Comparison of ENCODE assay signal across 8 cellular contexts in the genomic region with DNA sequence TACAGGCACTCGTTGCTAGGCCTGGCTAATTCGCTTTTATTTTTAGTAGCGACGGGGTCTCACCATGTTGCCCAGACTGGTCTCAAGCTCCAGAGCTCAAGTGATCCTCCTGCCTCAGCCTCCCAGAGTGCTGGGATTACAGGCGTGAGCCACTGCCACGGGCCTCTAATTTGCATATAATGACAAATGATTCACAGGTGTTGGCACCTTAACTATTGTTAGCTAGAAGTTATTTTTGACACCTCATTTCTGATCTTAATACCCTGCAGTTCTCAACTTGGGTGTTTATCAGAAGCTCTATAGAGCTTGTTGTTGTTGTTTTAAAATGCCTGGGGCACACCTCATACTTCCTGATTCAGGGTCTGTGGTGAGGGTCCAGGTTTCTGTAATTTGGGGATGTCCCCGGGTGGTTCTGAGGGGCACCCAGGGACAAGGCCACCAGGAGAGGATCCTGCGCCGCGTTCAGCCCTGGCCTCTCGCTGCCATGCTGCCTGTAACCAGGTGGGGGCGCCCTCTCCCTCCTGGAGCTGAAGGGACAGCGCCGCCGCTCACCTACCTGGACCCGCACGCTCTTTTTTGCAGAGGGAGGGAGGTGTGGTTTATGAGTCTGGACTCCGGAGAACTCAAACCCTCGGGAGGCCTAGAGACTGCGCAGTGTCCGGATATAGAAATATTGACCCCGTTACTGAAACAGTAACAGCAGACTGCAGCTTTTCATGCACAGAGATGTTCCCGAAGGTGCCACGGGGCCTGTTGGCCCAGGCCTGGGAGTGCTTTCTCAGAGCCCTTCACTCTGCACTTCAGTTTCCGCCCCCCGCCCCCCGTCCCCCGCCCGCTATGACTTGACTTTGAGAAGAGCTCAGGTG. TPM values are rescaled to one million over a fixed set of nuclear protein-coding genes. Genes with fewer than 3 reads are reported as not detected.
DNase-seq lines count a peak whose midpoint lies in the region; ATAC-seq, FAIRE-seq and TF ChIP-seq lines count a peak whose summit lies in the region.

No MANE protein-coding gene starts in this region.

- peak; percentile 99 for TF ChIP-seq CTCF in CD8-positive, alpha-beta T cell (IDR thresholded peaks at IDR 0.05)
- TF ChIP-seq CTCF in PC-9 (conservative IDR thresholded peaks at IDR 0.05) (peak; percentile 96), fibroblast of the aortic adventitia (IDR thresholded peaks at IDR 0.05; ENCODE audit: insufficient read depth, low read length) (peak; percentile 97), neural crest cell (conservative IDR thresholded peaks at IDR 0.05) (peak; percentile 96)

- peak; percentile 70 to 90 (median 78) for DNase-seq in CD8-positive, alpha-beta T cell
- DNase-seq in HTR-8/SVneo (ENCODE audit: insufficient read length, low spot score): peak; percentile 74
- DNase-seq in PC-9: peak; percentile 51 to 86
- DNase-seq in activated T-helper 1 cell treated with anti-CD3 and anti-CD28 coated beads, Interleukin-2, amount 50 U/mL, for 16 hours (ENCODE audit: low read depth in 1 of 2, low spot score in 1 of 2): peak; percentile 64 to 74
- DNase-seq in fibroblast of the aortic adventitia (ENCODE audit: low read depth): peak; percentile 58
- DNase-seq in neural crest cell (ENCODE audit: low read depth, low spot score): peak; percentile 84

- peak; percentile 71 for FAIRE-seq in HTR-8/SVneo (lab: Jason Lieb, UNC)

- H3K9me3 Mint-ChIP-seq in CD8-positive, alpha-beta T cell: peaks cover 4% of the 10 kb centered on the region
- peaks cover 3% of the 10 kb centered on the region for H3K9me3 Mint-ChIP-seq in neural crest cell

- BruUV-seq in PC-9 (replicated peaks; lab: Mats Ljungman, UMichigan): no TSS peak

- no peaks in the 10 kb centered on the region for H3F3A ChIP-seq in PC-9 (ENCODE audit: insufficient read depth, low read depth)

- POLR2A ChIA-PET in CD8-positive, alpha-beta T cell (lab: Charles Lee): interaction anchor here (0.7 to 2.3 kb wide), 4 partner anchors 17 to 740 kb away, joined by 4 to 8 read pairs (median 4); no protein-coding TSS in a partner anchor
- POLR2A ChIA-PET in PC-9 (lab: Charles Lee; ENCODE audit: unreplicated experiment): interaction anchor here (0.6 kb wide), 2 partner anchors 350 to 371 kb away, joined by 3 read pairs; no protein-coding TSS in a partner anchor

- no peaks in the 10 kb centered on the region for H3K27me3 Mint-ChIP-seq in CD8-positive, alpha-beta T cell (ENCODE audit: low read depth)
- peaks cover 34% of the 10 kb centered on the region for H3K27me3 Mint-ChIP-seq in neural crest cell (ENCODE audit: low read depth)

- H3K4me1 ChIP-seq in CD8-positive, alpha-beta T cell (ENCODE audit: insufficient read depth, low read length): peaks cover 30% of the 10 kb centered on the region
- H3K4me1 ChIP-seq in PC-9 (replicated peaks; ENCODE audit: insufficient read depth) (no peaks in the 10 kb centered on the region), stomach smooth muscle (ENCODE audit: control insufficient read depth, insufficient read depth, low read length) (no peaks in the 10 kb centered on the region)

- no peaks in the 10 kb centered on the region for H4K20me1 ChIP-seq in PC-9 (ENCODE audit: insufficient read depth)

- H3K27ac Mint-ChIP-seq in CD8-positive, alpha-beta T cell: no peak overlapping the region
- H3K27ac Mint-ChIP-seq in neural crest cell (ENCODE audit: unreplicated experiment): no peak overlapping the region

- 0 out of 2 replicates have a peak overlapping the region, but pooled peaks have one; percentile 58 for H2AFZ ChIP-seq in PC-9

- intact Hi-C loops in CD8-positive, alpha-beta T cell (cut with DNase I, micrococcal nuclease): loop anchor here (1.0 to 2.0 kb wide), 2 partner anchors 18 to 132 kb away; a partner anchor contains a TSS
- intact Hi-C loops in PC-9 (cut with micrococcal nuclease; ENCODE audit: unreplicated experiment): loop anchor here (1.0 to 5.0 kb wide), 5 partner anchors 132 to 337 kb away; a partner anchor contains a TSS

- CTCF ChIA-PET in CD8-positive, alpha-beta T cell (lab: Charles Lee): interaction anchor here (0.5 to 3.9 kb wide), 42 partner anchors 8 to 772 kb away, joined by 3 to 65 read pairs (median 4); a partner anchor contains a TSS
- CTCF ChIA-PET in PC-9 (lab: Charles Lee): interaction anchor here (0.6 to 1.3 kb wide), 9 partner anchors 32 to 381 kb away, joined by 3 to 5 read pairs (median 3); a partner anchor contains a TSS

- no peak overlapping the region for H3K27ac ChIP-seq in CD8-positive, alpha-beta T cell (ENCODE audit: low read depth, low read length)
- no peak overlapping the region for H3K27ac ChIP-seq in PC-9
- no peak overlapping the region for H3K27ac ChIP-seq in stomach smooth muscle (ENCODE audit: low read length)

- H3K4me3 Mint-ChIP-seq in CD8-positive, alpha-beta T cell: peak overlapping the region; percentile 76
- H3K4me3 Mint-ChIP-seq in neural crest cell: no peak overlapping the region

- H3K36me3 ChIP-seq in CD8-positive, alpha-beta T cell (ENCODE audit: insufficient read depth, low read length): no peaks in the 10 kb centered on the region
- no peaks in the 10 kb centered on the region for H3K36me3 ChIP-seq in PC-9 (ENCODE audit: low read depth)
- H3K36me3 ChIP-seq in stomach smooth muscle (ENCODE audit: control insufficient read depth in 2 of 2, insufficient read depth in 2 of 2, low read length in 2 of 2): no peaks in the 10 kb centered on the region

- no peak overlapping the region for H3K9ac ChIP-seq in stomach smooth muscle (ENCODE audit: low read length in 2 of 2)

- no peaks in the 10 kb centered on the region for H3K36me3 Mint-ChIP-seq in CD8-positive, alpha-beta T cell
- no peaks in the 10 kb centered on the region for H3K36me3 Mint-ChIP-seq in neural crest cell (ENCODE audit: low read depth)

- no peaks in the 10 kb centered on the region for H3K9me2 ChIP-seq in PC-9 (ENCODE audit: insufficient read depth)

- no peaks in the 10 kb centered on the region for H3K27me3 ChIP-seq in CD8-positive, alpha-beta T cell (ENCODE audit: insufficient read depth, low read length)
- no peaks in the 10 kb centered on the region for H3K27me3 ChIP-seq in PC-9 (ENCODE audit: insufficient read depth, low read depth)
- H3K27me3 ChIP-seq in stomach smooth muscle (ENCODE audit: control insufficient read depth in 1 of 2, insufficient read depth in 2 of 2, low read length in 2 of 2): peaks cover 10 to 19% of the 10 kb centered on the region in 2 donors

- ATAC-seq in CD8-positive, alpha-beta T cell: peak; percentile 96
- peak; percentile 61 for ATAC-seq in GM21360 (IDR thresholded peaks at IDR 0.05; ENCODE audit: unreplicated experiment)

- peak overlapping the region; percentile 52 for H3K4me2 ChIP-seq in PC-9

- peak overlapping the region; percentile 18 for H3K4me3 ChIP-seq in CD8-positive, alpha-beta T cell (ENCODE audit: low read depth, low read length)
- H3K4me3 ChIP-seq in PC-9 (no peak overlapping the region), fibroblast of the aortic adventitia (ENCODE audit: low read depth, low read length) (peak overlapping the region; percentile 28), stomach smooth muscle (ENCODE audit: low read length in 2 of 2) (peak overlapping the region; percentile 46 to 52)

- H3K9me3 ChIP-seq in CD8-positive, alpha-beta T cell (ENCODE audit: low read length): no peaks in the 10 kb centered on the region
- H3K9me3 ChIP-seq in PC-9 (ENCODE audit: insufficient read depth, low read depth): no peaks in the 10 kb centered on the region
- H3K9me3 ChIP-seq in stomach smooth muscle (ENCODE audit: control insufficient read depth in 2 of 2, low read length in 2 of 2): no peaks in the 10 kb centered on the region

- peaks cover 42% of the 10 kb centered on the region for H3K4me1 Mint-ChIP-seq in CD8-positive, alpha-beta T cell (ENCODE audit: low read depth)
- H3K4me1 Mint-ChIP-seq in neural crest cell: no peaks in the 10 kb centered on the region

- H3K79me2 ChIP-seq in PC-9 (ENCODE audit: low read depth): no peaks in the 10 kb centered on the region

RNA-seq across cellular contexts. Expression of a gene that starts 23.0 kb away (rescaled TPM):
- under 1 TPM; 0.19 to 0.35 TPM for total RNA-seq in CD8-positive, alpha-beta T cell
- total RNA-seq in PC-9 (2021): 56.0 and 60.5 TPM in 2 replicates
- 12.4 TPM in 1 of 2 replicates, not detected in the other for total RNA-seq in fibroblast of the aortic adventitia (ENCODE audit: low replicate concordance)
- 27.1 and 31.0 TPM in 2 replicates for total RNA-seq in neural crest cell
